In genomic region chr18:67586101-67586500, GRCh38 we compare ENCODE assay signal across 30 cellular contexts.
"Had no signal": no experiment of that assay in that cellular context is flagged by ENCODE, and none has a peak within 500 bp of the region (broad histone marks: within the 10 kb centered on the region; RNA-seq: fewer than 3 reads in every experiment).

No MANE protein-coding gene starts in this region.

- H3K9me3 ChIP-seq: ascending aorta had no signal

- H3K4me1 ChIP-seq: ascending aorta had no signal

- ATAC-seq: activated CD4-positive, alpha-beta T cell treated with anti-CD3 and anti-CD28 coated beads for 36 hours; activated CD4-positive, CD25-positive, alpha-beta regulatory T cell treated with anti-CD3 and anti-CD28 coated beads, Interleukin-2, amount 50 U/mL, for 24 hours; activated CD8-positive, alpha-beta memory T cell treated with anti-CD3 and anti-CD28 coated beads, Interleukin-2, amount 10 ng/mL, durations not matched to agents 7 days and 5 days; activated CD8-positive, alpha-beta T cell treated with anti-CD3 and anti-CD28 coated beads, Interleukin-2, amount 10 ng/mL, durations not matched to agents 7 days and 5 days; activated naive CD8-positive, alpha-beta T cell treated with anti-CD3 and anti-CD28 coated beads, Interleukin-2, amount 50 U/mL, for 24 hours; WTC11 had no signal

- H3K36me3 ChIP-seq: ascending aorta, WERI-Rb-1 had no signal

- FAIRE-seq: TTC549 had no signal

- H3K27ac ChIP-seq: ascending aorta, WERI-Rb-1 had no signal

- DNase-seq: activated CD4-positive, alpha-beta memory T cell treated with anti-CD3 and anti-CD28 coated beads, Interleukin-2, amount 10 ng/mL, durations not matched to agents 7 days and 5 days; activated CD4-positive, alpha-beta T cell treated with anti-CD3 and anti-CD28 coated beads for 1 hour; activated CD4-positive, alpha-beta T cell treated with anti-CD3 and anti-CD28 coated beads for 36 hours; activated CD4-positive, alpha-beta T cell treated with anti-CD3 and anti-CD28 coated beads for 48 hours; activated CD4-positive, alpha-beta T cell treated with anti-CD3 and anti-CD28 coated beads, Interleukin-2, amount 10 ng/mL, durations not matched to agents 7 days and 5 days; activated CD4-positive, alpha-beta T cell treated with anti-CD3 and anti-CD28 coated beads, Interleukin-2, amount 50 U/mL, for 48 hours; activated CD4-positive, CD25-positive, alpha-beta regulatory T cell; activated CD8-positive, alpha-beta memory T cell treated with anti-CD3 and anti-CD28 coated beads for 24 hours; activated CD8-positive, alpha-beta memory T cell treated with anti-CD3 and anti-CD28 coated beads, Interleukin-2, amount 10 ng/mL, durations not matched to agents 7 days and 5 days; activated CD8-positive, alpha-beta memory T cell treated with anti-CD3 and anti-CD28 coated beads, Interleukin-2, amount 50 U/mL, for 48 hours; activated CD8-positive, alpha-beta T cell treated with anti-CD3 and anti-CD28 coated beads, Interleukin-2, amount 10 ng/mL, durations not matched to agents 7 days and 5 days; activated effector memory CD4-positive, alpha-beta T cell treated with Interleukin-2 at 50 U/mL for 16 hours; activated gamma-delta T cell; activated naive CD4-positive, alpha-beta T cell treated with anti-CD3 and anti-CD28 coated beads, Interleukin-2, amount 10 ng/mL, durations not matched to agents 7 days and 5 days; activated naive CD4-positive, alpha-beta T cell treated with Interleukin-2 at 50 U/mL for 16 hours; activated naive CD8-positive, alpha-beta T cell treated with anti-CD3 and anti-CD28 coated beads, Interleukin-2, amount 10 ng/mL, durations not matched to agents 7 days and 5 days; activated naive CD8-positive, alpha-beta T cell treated with anti-CD3 and anti-CD28 coated beads, Interleukin-2, amount 50 U/mL, for 24 hours; activated T-cell treated with anti-CD3 and anti-CD28 coated beads, Interleukin-2, amount 50 U/mL, for 24 hours; activated T-cell treated with anti-CD3 and anti-CD28 coated beads, Interleukin-2, amount 50 U/mL, for 48 hours; amygdala; anterior cingulate cortex; central memory CD4-positive, alpha-beta T cell; T-helper 1 cell; T-helper 2 cell; T-helper 9 cell; WERI-Rb-1 had no signal

- H3K27me3 ChIP-seq: ascending aorta had no signal

- H3K4me3 ChIP-seq: ascending aorta had no signal
